Comparison of ENCODE assay signal across 1 cellular context in genomic region chr9:83423815-83424707, GRCh38.
A peak's percentile ranks its signal among the peaks of the same experiment; 100 is the strongest.
TF ChIP-seq lines count a peak whose summit lies in the region.

No MANE protein-coding gene starts in this region.

TF ChIP-seq in HepG2, 621 proteins besides CTCF, POLR2A, EP300 and RAD21 (continued from another document and continues in another):
- TF ChIP-seq DPF2 (CRISPR knock-in tag; IDR thresholded peaks at IDR 0.05; ENCODE audit: borderline replicate concordance, low read depth) (peak; percentile 88; the same call in 1 of the 2 replicates), RARA (CRISPR knock-in tag; IDR thresholded peaks at IDR 0.05) (peak; percentile 87), FOXK2 (IDR thresholded peaks at IDR 0.05) (peak; percentile 63; the same call in 1 of the 2 replicates), DR1 (CRISPR knock-in tag; IDR thresholded peaks at IDR 0.05) (0 out of 2 replicates have a peak, but pooled peaks have one; percentile 34), RAD51 (IDR thresholded peaks at IDR 0.05; ENCODE audit: borderline replicate concordance) (no peak), ZNF256 (CRISPR knock-in tag; conservative IDR thresholded peaks at IDR 0.05) (no peak), ZNF713 (CRISPR knock-in tag; IDR thresholded peaks at IDR 0.05) (no peak), ZMYM4 (CRISPR knock-in tag; IDR thresholded peaks at IDR 0.05) (peak; percentile 86), ARID4A (CRISPR knock-in tag; IDR thresholded peaks at IDR 0.05; ENCODE audit: borderline replicate concordance) (peak; percentile 22; the same call in 1 of the 2 replicates), GPBP1L1 (CRISPR knock-in tag; IDR thresholded peaks at IDR 0.05) (no peak), SKI (IDR thresholded peaks at IDR 0.05; ENCODE audit: partially characterized antibody) (peak; percentile 76), PLSCR1 (CRISPR knock-in tag; IDR thresholded peaks at IDR 0.05; ENCODE audit: borderline replicate concordance) (no peak), ZNF280B (CRISPR knock-in tag; IDR thresholded peaks at IDR 0.05; ENCODE audit: borderline replicate concordance) (no peak), NRL (CRISPR knock-in tag; IDR thresholded peaks at IDR 0.05; ENCODE audit: borderline replicate concordance) (no peak), NR2F1 (CRISPR knock-in tag; IDR thresholded peaks at IDR 0.05) (peak in 1 of 2 experiments; percentile 8; a peak in 1 of 4 replicates), ZNF770 (CRISPR knock-in tag; IDR thresholded peaks at IDR 0.05) (no peak), ZUFSP (CRISPR knock-in tag; IDR thresholded peaks at IDR 0.05; ENCODE audit: borderline replicate concordance) (no peak), ZNF691 (CRISPR knock-in tag; IDR thresholded peaks at IDR 0.05; ENCODE audit: borderline replicate concordance, low read depth) (no peak), ZNF766 (CRISPR knock-in tag; IDR thresholded peaks at IDR 0.05; ENCODE audit: borderline replicate concordance) (no peak), GPN1 (CRISPR knock-in tag; IDR thresholded peaks at IDR 0.05; ENCODE audit: borderline replicate concordance) (no peak), PBX2 (CRISPR knock-in tag; IDR thresholded peaks at IDR 0.05) (no peak), NCOA2 (CRISPR knock-in tag; IDR thresholded peaks at IDR 0.05) (peak; percentile 86), IRF1 (CRISPR knock-in tag; IDR thresholded peaks at IDR 0.05; ENCODE audit: low read depth) (no peak), MYC (CRISPR knock-in tag; IDR thresholded peaks at IDR 0.05; ENCODE audit: borderline replicate concordance) (peak; percentile 28; the same call in 1 of the 2 replicates), TBX2 (CRISPR knock-in tag; IDR thresholded peaks at IDR 0.05; ENCODE audit: borderline replicate concordance) (peak; percentile 50; the same call in 1 of the 2 replicates), BRD4 (CRISPR knock-in tag; IDR thresholded peaks at IDR 0.05) (peak; percentile 75; the same call in 1 of the 2 replicates), CAMTA2 (CRISPR knock-in tag; IDR thresholded peaks at IDR 0.05; ENCODE audit: borderline replicate concordance) (no peak), CCDC6 (CRISPR knock-in tag; IDR thresholded peaks at IDR 0.05) (0 out of 2 replicates have a peak, but pooled peaks have one; percentile 48), GMEB2 (CRISPR knock-in tag; IDR thresholded peaks at IDR 0.05; ENCODE audit: low read depth) (no peak), PAF1 (CRISPR knock-in tag; IDR thresholded peaks at IDR 0.05) (no peak), NFE2L2 (IDR thresholded peaks at IDR 0.05; ENCODE audit: low read length) (no peak), SAP130 (CRISPR knock-in tag; IDR thresholded peaks at IDR 0.05; ENCODE audit: low read depth) (peak; percentile 54), RERE (CRISPR knock-in tag; IDR thresholded peaks at IDR 0.05; ENCODE audit: low read depth) (0 out of 2 replicates have a peak, but pooled peaks have one; percentile 33), ZNF570 (CRISPR knock-in tag; IDR thresholded peaks at IDR 0.05; ENCODE audit: borderline replicate concordance) (no peak), ZNF816 (CRISPR knock-in tag; IDR thresholded peaks at IDR 0.05; ENCODE audit: borderline replicate concordance) (peak; percentile 63; the same call in 1 of the 2 replicates)
